13 cellular contexts compared by ENCODE assay signal in genomic region chr9:22214497-22215031, GRCh38.
DNase-seq lines count a peak whose midpoint lies in the region; ATAC-seq, FAIRE-seq and TF ChIP-seq lines count a peak whose summit lies in the region.
"Had no signal": no experiment of that assay in that cellular context is flagged by ENCODE, and none has a peak within 500 bp of the region (broad histone marks: within the 10 kb centered on the region; RNA-seq: fewer than 3 reads in every experiment).

No MANE protein-coding gene starts in this region.

- no peak for TF ChIP-seq POLR2A in endothelial cell of umbilical vein (IDR thresholded peaks at IDR 0.05; ENCODE audit: low read depth, low read length)

- dilution Hi-C loops in endothelial cell of umbilical vein (cut with MboI; ENCODE audit: extremely low pct_ligation_motif_present, low sequenced_read_pairs), result no loop called here

- peaks cover 2% of the 10 kb centered on the region for H3K27me3 Mint-ChIP-seq in activated CD4-positive, alpha-beta T cell treated with anti-CD3 and anti-CD28 coated beads for 36 hours
- H3K27me3 Mint-ChIP-seq in activated CD4-positive, alpha-beta T cell treated with anti-CD3 and anti-CD28 coated beads, Interleukin-2, amount 10 ng/mL, durations not matched to agents 24 days and 14 days, result peaks cover 21% of the 10 kb centered on the region

- H3K4me3 Mint-ChIP-seq in activated CD4-positive, alpha-beta T cell treated with anti-CD3 and anti-CD28 coated beads for 36 hours, result no peak overlapping the region
- H3K4me3 Mint-ChIP-seq in activated CD4-positive, alpha-beta T cell treated with anti-CD3 and anti-CD28 coated beads, Interleukin-2, amount 10 ng/mL, durations not matched to agents 24 days and 14 days, result no peak overlapping the region

- no peaks in the 10 kb centered on the region for H3K36me3 ChIP-seq in endothelial cell of umbilical vein (ENCODE audit: control insufficient read depth in 2 of 2, extremely low read depth in 1 of 2, insufficient read depth in 2 of 2, low read length in 2 of 2)
- no peaks in the 10 kb centered on the region for H3K36me3 ChIP-seq in skeletal muscle satellite cell (ENCODE audit: insufficient read depth, low read length)

- no peak overlapping the region for H3K27ac ChIP-seq in endothelial cell of umbilical vein (ENCODE audit: insufficient read depth, low read depth, low read length)

- peaks cover 30% of the 10 kb centered on the region for H3K4me1 ChIP-seq in endothelial cell of umbilical vein (ENCODE audit: control insufficient read depth, extremely low read depth, insufficient read depth, low read length)
- H3K4me1 ChIP-seq in skeletal muscle satellite cell (ENCODE audit: control insufficient read depth, insufficient read depth, low read length), result peaks cover 71% of the 10 kb centered on the region

- no peaks in the 10 kb centered on the region for H3K9me3 ChIP-seq in endothelial cell of umbilical vein (replicated peaks; ENCODE audit: control insufficient read depth, insufficient read depth, low read length)
- H3K9me3 ChIP-seq in skeletal muscle satellite cell (replicated peaks; ENCODE audit: low read length), result no peaks in the 10 kb centered on the region

- H3K79me2 ChIP-seq in endothelial cell of umbilical vein (ENCODE audit: control insufficient read depth, insufficient read depth, low read length), result no peaks in the 10 kb centered on the region

- CTCF ChIA-PET in activated CD4-positive, alpha-beta T cell treated with anti-CD3 and anti-CD28 coated beads for 36 hours (lab: Charles Lee), result no interaction called here
- CTCF ChIA-PET in endothelial cell of umbilical vein (lab: Charles Lee), result interaction anchor here (0.6 to 4.0 kb wide), 9 partner anchors 10 to 401 kb away, joined by 3 to 36 read pairs (median 6); partner anchors contain the start of gene CDKN2B

- no peak overlapping the region for H3K4me3 ChIP-seq in endothelial cell of umbilical vein (replicated peaks in 1 of 3; ENCODE audit: insufficient read depth in 1 of 3, low read depth in 1 of 3, low read length in 3 of 3)
- no peak overlapping the region for H3K4me3 ChIP-seq in skeletal muscle satellite cell (ENCODE audit: low read length)
- H3K4me3 ChIP-seq: GM12878 had no signal

- H3K27me3 ChIP-seq in endothelial cell of umbilical vein (ENCODE audit: control insufficient read depth in 2 of 2, insufficient read depth in 2 of 2, low read length in 2 of 2) (no peaks in the 10 kb centered on the region), skeletal muscle satellite cell (ENCODE audit: control insufficient read depth, insufficient read depth, low read length) (no peaks in the 10 kb centered on the region)

- BruUV-seq in endothelial cell of umbilical vein (replicated peaks; lab: Mats Ljungman, UMichigan), result no TSS peak

- H3K9me3 Mint-ChIP-seq in activated CD4-positive, alpha-beta T cell treated with anti-CD3 and anti-CD28 coated beads for 36 hours (ENCODE audit: low read depth), result no peaks in the 10 kb centered on the region
- H3K9me3 Mint-ChIP-seq in activated CD4-positive, alpha-beta T cell treated with anti-CD3 and anti-CD28 coated beads, Interleukin-2, amount 10 ng/mL, durations not matched to agents 24 days and 14 days, result no peaks in the 10 kb centered on the region

- H4K20me1 ChIP-seq in endothelial cell of umbilical vein (replicated peaks; ENCODE audit: control insufficient read depth, extremely low read depth, insufficient read depth, low read length), result no peaks in the 10 kb centered on the region

- H3K27ac Mint-ChIP-seq in activated CD4-positive, alpha-beta T cell treated with anti-CD3 and anti-CD28 coated beads for 36 hours, result no peak overlapping the region
- no peak overlapping the region for H3K27ac Mint-ChIP-seq in activated CD4-positive, alpha-beta T cell treated with anti-CD3 and anti-CD28 coated beads, Interleukin-2, amount 10 ng/mL, durations not matched to agents 24 days and 14 days

- peak overlapping the region; percentile 37 for H2AFZ ChIP-seq in endothelial cell of umbilical vein (ENCODE audit: low read depth, low read length)

- H3K9me1 ChIP-seq in endothelial cell of umbilical vein (replicated peaks; ENCODE audit: control insufficient read depth, extremely low read depth, insufficient read depth, low read length), result no peaks in the 10 kb centered on the region

- peaks cover 24% of the 10 kb centered on the region for H3K4me1 Mint-ChIP-seq in activated CD4-positive, alpha-beta T cell treated with anti-CD3 and anti-CD28 coated beads for 36 hours
- peaks cover 16% of the 10 kb centered on the region for H3K4me1 Mint-ChIP-seq in activated CD4-positive, alpha-beta T cell treated with anti-CD3 and anti-CD28 coated beads, Interleukin-2, amount 10 ng/mL, durations not matched to agents 24 days and 14 days

- FAIRE-seq in endothelial cell of umbilical vein (lab: Jason Lieb, UNC), result peak; percentile 43
- FAIRE-seq: GM12878 had no signal

- H3K4me2 ChIP-seq in endothelial cell of umbilical vein (ENCODE audit: insufficient read depth, low read length) (peak overlapping the region; percentile 33), skeletal muscle satellite cell (ENCODE audit: low read length) (no peak overlapping the region)

- POLR2A ChIA-PET in activated CD4-positive, alpha-beta T cell treated with anti-CD3 and anti-CD28 coated beads for 36 hours (lab: Charles Lee), result no interaction called here
- POLR2A ChIA-PET in endothelial cell of umbilical vein (lab: Charles Lee), result no interaction called here

- H3K36me3 Mint-ChIP-seq in activated CD4-positive, alpha-beta T cell treated with anti-CD3 and anti-CD28 coated beads for 36 hours (ENCODE audit: low read depth), result no peaks in the 10 kb centered on the region
- no peaks in the 10 kb centered on the region for H3K36me3 Mint-ChIP-seq in activated CD4-positive, alpha-beta T cell treated with anti-CD3 and anti-CD28 coated beads, Interleukin-2, amount 10 ng/mL, durations not matched to agents 24 days and 14 days (ENCODE audit: low read depth)

- ATAC-seq in activated CD4-positive, alpha-beta T cell treated with anti-CD3 and anti-CD28 coated beads for 36 hours, result peak; percentile 42
- no peak for ATAC-seq in left ventricle myocardium superior
- ATAC-seq: GM12878 had no signal

- intact Hi-C loops in activated CD4-positive, alpha-beta T cell treated with anti-CD3 and anti-CD28 coated beads for 36 hours (cut with DNase I, micrococcal nuclease), result no loop called here
- intact Hi-C loops in activated CD4-positive, alpha-beta T cell treated with anti-CD3 and anti-CD28 coated beads, Interleukin-2, amount 10 ng/mL, durations not matched to agents 24 days and 14 days (cut with micrococcal nuclease), result no loop called here
- intact Hi-C loops in endothelial cell of umbilical vein (cut with micrococcal nuclease), result loop anchor here (5.0 kb wide), 2 partner anchors 97 to 162 kb away; no protein-coding TSS in a partner anchor
- intact Hi-C loops in left ventricle myocardium superior (cut with micrococcal nuclease), result no loop called here

- no peak for TF ChIP-seq CTCF in endothelial cell of umbilical vein (IDR thresholded peaks at IDR 0.05; ENCODE audit: extremely low read depth in 1 of 2, insufficient read depth in 1 of 2, low read depth in 1 of 2, low read length in 2 of 2)

- H3K9ac ChIP-seq in endothelial cell of umbilical vein (replicated peaks; ENCODE audit: extremely low read depth, insufficient read depth, low read length), result no peak overlapping the region
- H3K9ac ChIP-seq in skeletal muscle satellite cell (ENCODE audit: low read depth, low read length), result peak overlapping the region; percentile 7

- no peak for DNase-seq in activated CD4-positive, alpha-beta T cell treated with anti-CD3 and anti-CD28 coated beads for 36 hours
- no peak for DNase-seq in activated CD4-positive, alpha-beta T cell treated with anti-CD3 and anti-CD28 coated beads, Interleukin-2, amount 10 ng/mL, durations not matched to agents 24 days and 14 days
- peak; percentile 80 for DNase-seq in NCI-H69 (lab: John Stamatoyannopoulos, UW)
- peak; percentile 47 for DNase-seq in endothelial cell of umbilical vein (ENCODE audit: low read depth, low spot score)
- DNase-seq in kidney glomerular epithelial cell (lab: John Stamatoyannopoulos, UW), result no peak
- DNase-seq in NCI-H2107 treated with DMSO at 0.1 percent for 48 hours (lab: John Stamatoyannopoulos, UW; ENCODE audit: unreplicated experiment), result no peak
- DNase-seq in left ventricle myocardium superior, result no peak
- DNase-seq: activated CD4-positive, alpha-beta T cell treated with anti-CD3 and anti-CD28 coated beads for 4 hours; activated gamma-delta T cell treated with Interleukin-2 at 50 U/mL for 16 hours; caudate nucleus; NCI-H2171 had no signal

TF ChIP-seq in endothelial cell of umbilical vein, 7 proteins besides CTCF, POLR2A, EP300 and RAD21:
- TF ChIP-seq FOS (IDR thresholded peaks at IDR 0.05; ENCODE audit: borderline replicate concordance, insufficient read depth, low read length) (peak; percentile 66), JUN (IDR thresholded peaks at IDR 0.05; ENCODE audit: borderline replicate concordance, insufficient read depth, insufficient read length, low read depth) (no peak), MYC (IDR thresholded peaks at IDR 0.05; ENCODE audit: low read depth, low read length) (no peak), MAX (IDR thresholded peaks at IDR 0.05; ENCODE audit: insufficient read depth, insufficient read length) (no peak), GATA2 (IDR thresholded peaks at IDR 0.05; ENCODE audit: insufficient read depth, insufficient read length, low read depth, low read length) (no peak), POLR2AphosphoS5 (IDR thresholded peaks at IDR 0.05; ENCODE audit: insufficient read depth, low read depth, low read length) (no peak)

Comparison
In these comparisons a context has a peak if more than half of its experiments do, and no peak if none do; other contexts are left out.
1. DNase-seq: peak in NCI-H69 (single experiment) and endothelial cell of umbilical vein (single experiment); none in activated CD4-positive, alpha-beta T cell treated with anti-CD3 and anti-CD28 coated beads for 36 hours (single experiment), activated CD4-positive, alpha-beta T cell treated with anti-CD3 and anti-CD28 coated beads, Interleukin-2, amount 10 ng/mL, durations not matched to agents 24 days and 14 days (single experiment), kidney glomerular epithelial cell (single experiment), NCI-H2107 treated with DMSO at 0.1 percent for 48 hours (single experiment) and left ventricle myocardium superior (single experiment).